9 cellular contexts compared by ENCODE assay signal in genomic region chr20:32510601-32511357, GRCh38.
A peak's percentile ranks its signal among the peaks of the same experiment; 100 is the strongest.
DNase-seq lines count a peak whose midpoint lies in the region; ATAC-seq, FAIRE-seq and TF ChIP-seq lines count a peak whose summit lies in the region.
"Had no signal": no experiment of that assay in that cellular context is flagged by ENCODE, and none has a peak within 500 bp of the region (broad histone marks: within the 10 kb centered on the region; RNA-seq: fewer than 3 reads in every experiment).

No MANE protein-coding gene starts in this region.

- H3K27me3 ChIP-seq in H7 (ENCODE audit: control insufficient read depth, insufficient read depth, low read length) (no peaks in the 10 kb centered on the region), endocrine pancreas (ENCODE audit: control insufficient read depth, insufficient read depth, low read length) (no peaks in the 10 kb centered on the region)

- peak overlapping the region; percentile 30 for H3K9ac ChIP-seq in endocrine pancreas (ENCODE audit: control insufficient read depth, insufficient read depth, low read length)

- H3K4me3 Mint-ChIP-seq in progenitor cell of endocrine pancreas (ENCODE audit: low read depth) = peak overlapping the region; percentile 22

- peaks cover 42% of the 10 kb centered on the region for H3K4me1 Mint-ChIP-seq in progenitor cell of endocrine pancreas (ENCODE audit: low read depth)

- H3K36me3 ChIP-seq in H7 (replicated peaks; ENCODE audit: control insufficient read depth, insufficient read depth, low read length) = no peaks in the 10 kb centered on the region
- H3K36me3 ChIP-seq in endocrine pancreas (ENCODE audit: control insufficient read depth, insufficient read depth, low read length) = no peaks in the 10 kb centered on the region

- no peak for TF ChIP-seq CTCF in progenitor cell of endocrine pancreas (IDR thresholded peaks at IDR 0.05; ENCODE audit: unreplicated experiment)

- ATAC-seq in GM21737 (IDR thresholded peaks at IDR 0.05; ENCODE audit: unreplicated experiment) = no peak
- ATAC-seq in HG02840 (IDR thresholded peaks at IDR 0.05; ENCODE audit: low FRiP score, unreplicated experiment) = no peak

- H3K4me3 ChIP-seq in H7 (ENCODE audit: insufficient read depth, low read depth, low read length) = no peak overlapping the region
- H3K4me3 ChIP-seq in endocrine pancreas (ENCODE audit: control insufficient read depth, insufficient read depth, low read length) = no peak overlapping the region

- H3K36me3 Mint-ChIP-seq in progenitor cell of endocrine pancreas (ENCODE audit: insufficient read depth) = peaks cover 3% of the 10 kb centered on the region

- peaks cover 21% of the 10 kb centered on the region for H3K27me3 Mint-ChIP-seq in progenitor cell of endocrine pancreas

- no peaks in the 10 kb centered on the region for H3K4me1 ChIP-seq in endocrine pancreas (ENCODE audit: control insufficient read depth, insufficient read depth, low read length)

- DNase-seq in H7 = peak; percentile 73
- DNase-seq in RPMI7951 (ENCODE audit: low read depth) = peak; percentile 41
- DNase-seq in progenitor cell of endocrine pancreas (ENCODE audit: low spot score, unreplicated experiment) = peak; percentile 38
- DNase-seq in NCI-H510A treated with DMSO at 0.1 percent for 48 hours (lab: John Stamatoyannopoulos, UW) = no peak
- no peak for DNase-seq in HTR-8/SVneo (ENCODE audit: insufficient read length, low spot score)

- H3K27ac Mint-ChIP-seq in progenitor cell of endocrine pancreas = peak overlapping the region; percentile 66

- no peaks in the 10 kb centered on the region for H3K9me3 Mint-ChIP-seq in progenitor cell of endocrine pancreas (ENCODE audit: low read depth)

- no peaks in the 10 kb centered on the region for H3K9me3 ChIP-seq in endocrine pancreas (ENCODE audit: control insufficient read depth, low read length)

- FAIRE-seq in HTR-8/SVneo (lab: Jason Lieb, UNC) = no peak
- FAIRE-seq: frontal cortex had no signal

Comparison
In these comparisons a context has a peak if more than half of its experiments do, and no peak if none do; other contexts are left out.
1. DNase-seq: peak in H7 (single experiment), RPMI7951 (single experiment) and progenitor cell of endocrine pancreas (single experiment); none in NCI-H510A treated with DMSO at 0.1 percent for 48 hours (single experiment) and HTR-8/SVneo (single experiment).